9 cellular contexts compared by ENCODE assay signal in the genomic region with DNA sequence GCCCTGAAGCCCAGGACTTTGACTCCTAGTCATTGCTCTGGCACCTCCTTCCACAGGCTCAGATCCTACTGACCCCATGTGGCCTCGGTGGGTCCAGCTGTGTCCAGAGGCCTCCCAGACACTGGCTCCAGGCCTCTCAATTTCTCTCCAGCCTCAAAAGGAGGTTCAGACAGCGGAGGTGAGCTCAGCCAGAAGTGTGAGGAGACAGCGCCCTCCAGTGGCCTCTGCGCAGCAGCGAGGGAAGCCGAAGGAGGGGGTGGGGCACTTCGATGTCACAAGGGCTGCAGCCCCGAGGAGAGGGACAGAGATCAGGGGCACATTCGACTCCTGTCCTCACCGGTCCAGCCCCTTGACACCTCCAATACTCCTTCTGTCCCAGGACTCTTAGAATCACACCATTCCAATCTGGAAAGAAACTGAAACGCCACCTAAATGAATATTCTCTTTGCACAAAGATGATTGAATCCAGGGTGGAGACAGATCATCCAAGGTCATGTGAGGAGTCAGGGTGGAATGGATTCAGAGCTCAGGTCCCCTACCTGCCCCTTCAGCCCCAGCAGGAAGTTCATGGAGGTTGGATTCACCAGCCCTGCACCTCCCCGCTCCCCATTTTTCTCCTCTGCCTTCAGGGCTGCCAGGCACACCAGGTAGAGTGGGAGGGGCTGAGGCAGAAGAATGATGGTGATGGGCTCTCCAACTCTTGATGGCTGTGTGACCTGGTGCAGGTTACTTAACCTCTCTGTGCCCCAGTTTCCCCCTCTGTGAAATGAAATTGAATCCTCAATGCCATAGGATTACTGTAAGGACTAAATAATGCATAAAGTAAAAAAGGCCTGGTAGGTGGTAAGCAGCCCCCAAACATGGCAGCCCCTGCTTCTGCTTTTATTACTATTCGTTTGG. TPM values are rescaled to one million over a fixed set of nuclear protein-coding genes. Genes with fewer than 3 reads are reported as not detected.
A peak's percentile ranks its signal among the peaks of the same experiment; 100 is the strongest.
DNase-seq lines count a peak whose midpoint lies in the region; ATAC-seq and TF ChIP-seq lines count a peak whose summit lies in the region.
"Had no signal": no experiment of that assay in that cellular context is flagged by ENCODE, and none has a peak within 500 bp of the region (broad histone marks: within the 10 kb centered on the region; RNA-seq: fewer than 3 reads in every experiment).

No MANE protein-coding gene starts in this region.

- ATAC-seq in upper lobe of left lung (ENCODE audit: low FRiP score in 2 of 2) (peak; percentile 72 to 79), GM18517 (IDR thresholded peaks at IDR 0.05; ENCODE audit: unreplicated experiment) (no peak)

- H3K27ac ChIP-seq in upper lobe of left lung = no peak overlapping the region
- H3K27ac ChIP-seq: epithelial cell of prostate had no signal

- peak; percentile 77 for DNase-seq in ELR (ENCODE audit: low read depth)
- DNase-seq in NAMALWA (ENCODE audit: low spot score) = peak; percentile 86
- DNase-seq in SK-MEL-5 (ENCODE audit: low read depth, low spot score) = peak; percentile 77
- peak; percentile 42 for DNase-seq in activated gamma-delta T cell treated with anti-CD3 and anti-CD28 coated beads, Interleukin-2, amount 50 U/mL, for 16 hours (ENCODE audit: low read depth)
- peak; percentile 74 for DNase-seq in glomerular visceral epithelial cell (ENCODE audit: extremely low spot score)
- DNase-seq in posterior cingulate gyrus = peak; percentile 61 to 97 (median 80)
- peak; percentile 69 to 76 for DNase-seq in upper lobe of left lung

- TF ChIP-seq CTCF in upper lobe of left lung (IDR thresholded peaks at IDR 0.05) = peak; percentile 69 to 93 (median 82)

- no peaks in the 10 kb centered on the region for H3K36me3 ChIP-seq in upper lobe of left lung

- H3K4me3 ChIP-seq in upper lobe of left lung = no peak overlapping the region

- H3K4me1 ChIP-seq in upper lobe of left lung = peaks cover 11 to 24% (median 15%) of the 10 kb centered on the region in 4 donors

- intact Hi-C loops in posterior cingulate gyrus (cut with DNase I) = loop anchor here (1.0 to 2.0 kb wide), 2 partner anchors 285 to 312 kb away; no protein-coding TSS in a partner anchor

- H3K27me3 ChIP-seq in upper lobe of left lung = no peaks in the 10 kb centered on the region

- WGBS in upper lobe of left lung, 2 donors = 15 to 19% methylated on average over 12 of the region's 13 CpGs

- no peak for TF ChIP-seq POLR2A in upper lobe of left lung (IDR thresholded peaks at IDR 0.05)

- TF ChIP-seq EP300 in upper lobe of left lung (IDR thresholded peaks at IDR 0.05) = no peak

- H3K9me3 ChIP-seq in upper lobe of left lung = no peaks in the 10 kb centered on the region

- in situ Hi-C loops in SK-MEL-5 (cut with HindIII; ENCODE audit: low pct_unique_long_range_greater_than_20kb, low sequenced_read_pairs) = no loop called here

RNA-seq across cellular contexts. Expression of gene ZBTB40, which starts 34.8 kb away (rescaled TPM):
- 14.2 and 14.7 TPM in 2 replicates for total RNA-seq in SK-MEL-5 (2014; rRNA removed; shearing (Covaris generic))
- 9.4 and 13.6 TPM in 2 replicates for polyA plus RNA-seq in SK-MEL-5 (2015; cell fraction: cytosol; rRNA removed)
- polyA plus RNA-seq in SK-MEL-5 (2015; cell fraction: nucleus; rRNA removed) = 55.3 and 62.0 TPM in 2 replicates
- 10 to 100 TPM; 18.1 to 62.9 (median 24.1) TPM for total RNA-seq in upper lobe of left lung
